ENCODE assay signal across 9 cellular contexts in the genomic region with DNA sequence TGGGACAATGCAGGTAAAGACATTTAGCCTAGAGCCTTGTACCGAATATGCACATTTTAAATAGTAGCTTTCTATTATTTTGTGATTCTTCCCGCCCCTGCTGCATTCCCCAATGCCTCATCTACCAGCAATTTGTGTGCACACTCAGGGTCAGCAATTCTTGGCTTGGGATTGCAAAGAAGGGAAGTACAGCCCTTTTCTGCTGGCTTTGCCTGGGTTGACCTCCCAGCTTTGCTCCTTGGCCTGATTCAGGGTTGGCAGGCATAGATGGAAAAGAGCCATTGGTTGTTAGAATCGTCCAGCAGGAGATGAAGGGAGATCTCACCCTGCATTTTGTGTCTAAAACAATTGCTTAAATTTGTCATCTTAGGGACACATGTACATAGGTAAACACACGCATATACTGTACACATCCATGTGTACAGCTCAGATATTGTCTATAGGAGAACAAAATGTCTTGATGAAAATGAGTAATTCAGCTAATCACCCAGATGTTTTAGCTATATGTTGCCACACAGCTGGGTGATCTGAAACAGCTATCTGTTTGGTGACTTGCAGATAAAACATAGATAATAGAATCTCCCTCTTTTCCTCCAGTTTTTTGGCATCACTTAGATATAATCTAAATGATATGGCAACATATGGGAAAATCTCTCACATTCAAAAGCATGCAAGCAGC.
A peak's percentile ranks its signal among the peaks of the same experiment; 100 is the strongest.
DNase-seq lines count a peak whose midpoint lies in the region; ATAC-seq and TF ChIP-seq lines count a peak whose summit lies in the region.
"Had no signal": no experiment of that assay in that cellular context is flagged by ENCODE, and none has a peak within 500 bp of the region (broad histone marks: within the 10 kb centered on the region; RNA-seq: fewer than 3 reads in every experiment).

No MANE protein-coding gene starts in this region.

- no peaks in the 10 kb centered on the region for H3K27me3 Mint-ChIP-seq in naive thymus-derived CD8-positive, alpha-beta T cell

- peaks cover 4% of the 10 kb centered on the region for H3K4me1 ChIP-seq in colonic mucosa

- H3K27ac Mint-ChIP-seq in naive thymus-derived CD8-positive, alpha-beta T cell = peak overlapping the region in 9 of 10 donors; percentile 57 to 93 (median 86)

- no peak for TF ChIP-seq CTCF in colonic mucosa (IDR thresholded peaks at IDR 0.05)

- no peaks in the 10 kb centered on the region for H3K9me3 Mint-ChIP-seq in naive thymus-derived CD8-positive, alpha-beta T cell

- no peak overlapping the region for H3K4me3 ChIP-seq in MG63
- no peak overlapping the region for H3K4me3 ChIP-seq in colonic mucosa
- H3K4me3 ChIP-seq: smooth muscle cell had no signal

- H3K9me3 ChIP-seq in MG63 (no peaks in the 10 kb centered on the region), colonic mucosa (no peaks in the 10 kb centered on the region)

- H3K36me3 ChIP-seq in MG63 = no peaks in the 10 kb centered on the region
- H3K36me3 ChIP-seq in colonic mucosa = no peaks in the 10 kb centered on the region

- intact Hi-C loops in colonic mucosa (cut with DNase I) = no loop called here

- peaks cover 29 to 59% (median 47%) of the 10 kb centered on the region in 4 donors for H3K4me1 Mint-ChIP-seq in naive thymus-derived CD8-positive, alpha-beta T cell

- no peaks in the 10 kb centered on the region for H3K36me3 Mint-ChIP-seq in naive thymus-derived CD8-positive, alpha-beta T cell

- peak overlapping the region; percentile 49 to 83 (median 78) for H3K4me3 Mint-ChIP-seq in naive thymus-derived CD8-positive, alpha-beta T cell

- H3K27me3 ChIP-seq in MG63 = no peaks in the 10 kb centered on the region
- no peaks in the 10 kb centered on the region for H3K27me3 ChIP-seq in colonic mucosa

- POLR2A ChIA-PET in naive thymus-derived CD8-positive, alpha-beta T cell (lab: Charles Lee) = interaction anchor here (0.5 to 3.1 kb wide), 9 partner anchors 10 to 178 kb away, joined by 3 to 19 read pairs (median 5); no protein-coding TSS in a partner anchor

- DNase-seq in Ammon's horn (ENCODE audit: low spot score) (peak; percentile 70), MG63 (peak; percentile 95), colonic mucosa (peak; percentile 37), NCI-H2107 treated with DMSO at 0.1 percent for 48 hours (lab: John Stamatoyannopoulos, UW; ENCODE audit: unreplicated experiment) (no peak), activated gamma-delta T cell treated with Interleukin-2 at 50 U/mL for 16 hours (no peak)
- no peak for DNase-seq in naive thymus-derived CD8-positive, alpha-beta T cell

- H3K9ac ChIP-seq in colonic mucosa (ENCODE audit: low read depth in 2 of 2, low read length in 2 of 2) = no peak overlapping the region

- ATAC-seq in naive thymus-derived CD8-positive, alpha-beta T cell = no peak
- ATAC-seq in HG03342 (IDR thresholded peaks at IDR 0.05; ENCODE audit: unreplicated experiment) = no peak
- no peak for ATAC-seq in esophagus mucosa

- no peak overlapping the region for H3K27ac ChIP-seq in colonic mucosa

Comparison
In these comparisons a context has a peak if more than half of its experiments do, and no peak if none do; other contexts are left out.
1. DNase-seq: peak in Ammon's horn (single experiment), MG63 (single experiment) and colonic mucosa (single experiment); none in naive thymus-derived CD8-positive, alpha-beta T cell (0 of 10), NCI-H2107 treated with DMSO at 0.1 percent for 48 hours (single experiment) and activated gamma-delta T cell treated with Interleukin-2 at 50 U/mL for 16 hours (single experiment).